ENCODE assay signal across 26 cellular contexts in the genomic region with DNA sequence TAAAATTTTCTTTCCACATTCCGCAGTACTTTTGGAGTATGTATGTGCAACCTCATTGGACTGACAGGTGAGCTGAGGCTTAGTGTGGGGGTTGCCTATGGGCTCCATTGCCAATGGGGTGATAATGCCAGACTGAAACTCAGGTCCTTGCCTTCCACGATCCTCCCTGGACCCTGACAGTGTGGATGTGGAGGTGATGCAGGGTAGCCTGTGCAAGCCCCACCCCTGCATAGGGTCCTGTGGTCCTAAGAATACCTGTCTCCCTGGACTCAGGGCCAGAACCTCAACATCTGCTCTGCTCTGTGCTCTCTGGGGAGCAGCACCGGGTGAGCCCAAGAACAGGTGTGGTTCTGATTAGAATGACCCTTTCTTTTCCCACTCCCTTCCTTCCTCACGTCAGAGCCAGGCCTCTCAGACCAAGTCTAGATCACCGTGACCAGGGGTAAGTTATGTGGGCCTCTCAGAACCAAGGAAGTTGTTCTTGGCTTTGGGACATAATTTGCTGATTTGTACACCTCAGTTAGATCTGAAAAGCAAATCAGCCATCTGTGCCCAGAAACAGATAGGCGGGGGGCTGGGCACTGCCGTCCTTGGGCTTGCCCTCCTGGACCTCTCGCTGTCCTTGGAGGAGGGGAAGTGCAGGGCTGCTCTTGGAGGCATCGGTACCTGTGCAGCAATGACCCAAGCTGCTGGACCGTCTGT. TPM values are rescaled to one million over a fixed set of nuclear protein-coding genes. Genes with fewer than 3 reads are reported as not detected.
DNase-seq lines count a peak whose midpoint lies in the region; ATAC-seq, FAIRE-seq and TF ChIP-seq lines count a peak whose summit lies in the region.
"Had no signal": no experiment of that assay in that cellular context is flagged by ENCODE, and none has a peak within 500 bp of the region (broad histone marks: within the 10 kb centered on the region; RNA-seq: fewer than 3 reads in every experiment).

No MANE protein-coding gene starts in this region.

- no peaks in the 10 kb centered on the region for H4K20me1 ChIP-seq in astrocyte (ENCODE audit: insufficient read depth, low read length)

- H3K36me3 Mint-ChIP-seq in astrocyte (ENCODE audit: low read depth, unreplicated experiment), result no peaks in the 10 kb centered on the region
- peaks cover 0 to 2% of the 10 kb centered on the region in 2 donors for H3K36me3 Mint-ChIP-seq in activated T-cell treated with anti-CD3 and anti-CD28 coated beads, Interleukin-2, amount 50 U/mL, for 72 hours (ENCODE audit: insufficient read depth in 2 of 2)
- H3K36me3 Mint-ChIP-seq: neural progenitor cell; stimulated activated naive B cell treated with anti-CD40 and anti-IgM and Interleukin-4, amounts not matched to agents 10 μg/mL and 1 μg/mL and 100 μg/mL, for 72 hours; type B pancreatic cell had no signal

- no peak overlapping the region for H3K27ac Mint-ChIP-seq in astrocyte (ENCODE audit: unreplicated experiment)
- no peak overlapping the region for H3K27ac Mint-ChIP-seq in activated T-cell treated with anti-CD3 and anti-CD28 coated beads, Interleukin-2, amount 50 U/mL, for 72 hours
- H3K27ac Mint-ChIP-seq: activated CD8-positive, alpha-beta memory T cell treated with anti-CD3 and anti-CD28 coated beads, Interleukin-2, amount 10 ng/mL, durations not matched to agents 7 days and 5 days; activated T-helper 2 cell treated with anti-CD3 and anti-CD28 coated beads, Interferon-gamma antibody, Interleukin-2, Interleukin-4, amounts not matched to agents 10 μg/mL and 5 μg/mL and 100 μg/mL, durations not matched to agents 14 hours and 24 hours and 36 hours; CD4-positive, alpha-beta T cell; neural progenitor cell; stimulated activated naive B cell treated with anti-CD40 and anti-IgM and Interleukin-4, amounts not matched to agents 10 μg/mL and 1 μg/mL and 100 μg/mL, for 72 hours; type B pancreatic cell had no signal

- H3K9me3 ChIP-seq in astrocyte (ENCODE audit: insufficient read depth, low read depth, low read length) (no peaks in the 10 kb centered on the region), spleen (no peaks in the 10 kb centered on the region)
- H3K9me3 ChIP-seq: mucosa of descending colon, SK-N-SH had no signal

- H3K27ac ChIP-seq in astrocyte (ENCODE audit: low read depth, low read length) (no peak overlapping the region), spleen (no peak overlapping the region)
- H3K27ac ChIP-seq: neural progenitor cell had no signal

- peaks cover 4% of the 10 kb centered on the region for H3K9me3 Mint-ChIP-seq in astrocyte (ENCODE audit: unreplicated experiment)
- no peaks in the 10 kb centered on the region for H3K9me3 Mint-ChIP-seq in activated T-cell treated with anti-CD3 and anti-CD28 coated beads, Interleukin-2, amount 50 U/mL, for 72 hours
- H3K9me3 Mint-ChIP-seq: activated T-helper 2 cell treated with anti-CD3 and anti-CD28 coated beads, Interferon-gamma antibody, Interleukin-2, Interleukin-4, amounts not matched to agents 10 μg/mL and 5 μg/mL and 100 μg/mL, durations not matched to agents 14 hours and 24 hours and 36 hours; CD4-positive, alpha-beta T cell; neural progenitor cell; stimulated activated naive B cell treated with anti-CD40 and anti-IgM and Interleukin-4, amounts not matched to agents 10 μg/mL and 1 μg/mL and 100 μg/mL, for 72 hours; type B pancreatic cell had no signal

- H3K36me3 ChIP-seq in astrocyte (ENCODE audit: insufficient read depth, low read length) (no peaks in the 10 kb centered on the region), spleen (no peaks in the 10 kb centered on the region)
- H3K36me3 ChIP-seq: neural progenitor cell had no signal

- ATAC-seq in Right ventricle myocardium superior (ENCODE audit: poor library complexity), result no peak
- ATAC-seq in activated T-cell treated with anti-CD3 and anti-CD28 coated beads, Interleukin-2, amount 50 U/mL, for 72 hours (replicated peaks in 1 of 2), result no peak
- ATAC-seq in HG03571 (IDR thresholded peaks at IDR 0.05; ENCODE audit: unreplicated experiment), result no peak
- ATAC-seq: activated CD8-positive, alpha-beta memory T cell treated with anti-CD3 and anti-CD28 coated beads, Interleukin-2, amount 10 ng/mL, durations not matched to agents 7 days and 5 days; stimulated activated naive B cell treated with anti-CD40 and anti-IgM and Interleukin-4, amounts not matched to agents 10 μg/mL and 1 μg/mL and 100 μg/mL, for 72 hours had no signal

- intact Hi-C loops in cardiac septum (cut with DNase I) (no loop called here), Right ventricle myocardium superior (cut with DNase I) (no loop called here), spleen (cut with DNase I; ENCODE audit: low total_unique reads) (no loop called here)

- no peak for TF ChIP-seq CTCF in astrocyte (IDR thresholded peaks at IDR 0.05; ENCODE audit: insufficient read depth, low read depth, low read length)
- no peak for TF ChIP-seq CTCF in fibroblast of mammary gland (conservative IDR thresholded peaks at IDR 0.05; ENCODE audit: control insufficient read depth, insufficient read depth, low read depth, low read length)
- no peak for TF ChIP-seq CTCF in spleen (IDR thresholded peaks at IDR 0.05 in 8 of 11, conservative IDR thresholded peaks at IDR 0.05 in 3 of 11)

- H3K27me3 ChIP-seq in astrocyte (ENCODE audit: insufficient read depth, low read length) (peaks cover 3% of the 10 kb centered on the region), spleen (replicated peaks in 1 of 7) (peaks cover 0 to 5% (median 0%) of the 10 kb centered on the region in 7 donors)
- H3K27me3 ChIP-seq: neural progenitor cell had no signal

- H3K4me3 Mint-ChIP-seq in astrocyte (ENCODE audit: unreplicated experiment), result no peak overlapping the region
- H3K4me3 Mint-ChIP-seq in activated T-cell treated with anti-CD3 and anti-CD28 coated beads, Interleukin-2, amount 50 U/mL, for 72 hours, result no peak overlapping the region
- H3K4me3 Mint-ChIP-seq: activated CD8-positive, alpha-beta memory T cell treated with anti-CD3 and anti-CD28 coated beads, Interleukin-2, amount 10 ng/mL, durations not matched to agents 7 days and 5 days; CD4-positive, alpha-beta T cell; neural progenitor cell; stimulated activated naive B cell treated with anti-CD40 and anti-IgM and Interleukin-4, amounts not matched to agents 10 μg/mL and 1 μg/mL and 100 μg/mL, for 72 hours; type B pancreatic cell had no signal

- no peak for TF ChIP-seq POLR2A in spleen (IDR thresholded peaks at IDR 0.05)
- no peak for TF ChIP-seq POLR2A in erythroblast (IDR thresholded peaks at IDR 0.05; ENCODE audit: low read length)

- FAIRE-seq in astrocyte (lab: Jason Lieb, UNC), result no peak

- H3K79me2 ChIP-seq in astrocyte (ENCODE audit: insufficient read depth, low read length), result no peaks in the 10 kb centered on the region

- H3K4me2 ChIP-seq in astrocyte (ENCODE audit: low read length), result peak overlapping the region; percentile 33
- H3K4me2 ChIP-seq: neural progenitor cell, SK-N-SH had no signal

- H3K4me1 Mint-ChIP-seq in astrocyte (ENCODE audit: low read depth, unreplicated experiment), result peaks cover 37% of the 10 kb centered on the region
- peaks cover 22% of the 10 kb centered on the region for H3K4me1 Mint-ChIP-seq in activated T-cell treated with anti-CD3 and anti-CD28 coated beads, Interleukin-2, amount 50 U/mL, for 72 hours (ENCODE audit: low read depth)

- H3K4me3 ChIP-seq in astrocyte (ENCODE audit: insufficient read depth, low read depth, low read length), result no peak overlapping the region
- H3K4me3 ChIP-seq in fibroblast of mammary gland (ENCODE audit: control insufficient read depth, low read depth, low read length), result no peak overlapping the region
- H3K4me3 ChIP-seq in spleen, result no peak overlapping the region
- H3K4me3 ChIP-seq: mucosa of descending colon, neural progenitor cell had no signal

- WGBS in spleen, 5 donors, result 75 to 94% (median 88%) methylated on average over 10 of the region's 10 CpGs

- H3K4me1 ChIP-seq in astrocyte (ENCODE audit: insufficient read depth, low read length), result peaks cover 35% of the 10 kb centered on the region
- peaks cover 0 to 9% (median 0%) of the 10 kb centered on the region in 6 donors for H3K4me1 ChIP-seq in spleen

- no peak overlapping the region for H2AFZ ChIP-seq in astrocyte (ENCODE audit: low read depth, low read length)
- H2AFZ ChIP-seq: neural progenitor cell had no signal

- peaks cover 16% of the 10 kb centered on the region for H3K27me3 Mint-ChIP-seq in astrocyte (ENCODE audit: low read depth, unreplicated experiment)
- peaks cover 12% of the 10 kb centered on the region for H3K27me3 Mint-ChIP-seq in activated T-cell treated with anti-CD3 and anti-CD28 coated beads, Interleukin-2, amount 50 U/mL, for 72 hours (ENCODE audit: low read depth)
- H3K27me3 Mint-ChIP-seq: CD4-positive, alpha-beta T cell had no signal

- peak; percentile 33 for DNase-seq in cardiac septum (ENCODE audit: low spot score)
- DNase-seq in Right ventricle myocardium superior, result no peak
- no peak for DNase-seq in astrocyte (ENCODE audit: low read depth)
- peak; percentile 44 for DNase-seq in fibroblast of mammary gland (ENCODE audit: low read depth)
- peak; percentile 23 for DNase-seq in spleen
- no peak for DNase-seq in activated T-cell treated with anti-CD3 and anti-CD28 coated beads, Interleukin-2, amount 50 U/mL, for 72 hours
- no peak for DNase-seq in erythroblast (lab: John Stamatoyannopoulos, UW)
- DNase-seq: activated CD4-positive, CD25-positive, alpha-beta regulatory T cell treated with anti-CD3 and anti-CD28 coated beads, Interleukin-2, amount 50 U/mL, for 72 hours; activated CD8-positive, alpha-beta memory T cell treated with anti-CD3 and anti-CD28 coated beads, Interleukin-2, amount 10 ng/mL, durations not matched to agents 7 days and 5 days; CD4-positive, alpha-beta T cell; effector CD8-positive, alpha-beta T cell; H7; KG1; mucosa of descending colon; NCI-H1048; NCI-H2107; NCI-H526; OCI-M1; SK-N-SH; stimulated activated naive B cell treated with anti-CD40 and anti-IgM and Interleukin-4, amounts not matched to agents 10 μg/mL and 1 μg/mL and 100 μg/mL, for 72 hours; T-helper 9 cell had no signal

- no peak overlapping the region for H3K9ac ChIP-seq in astrocyte (ENCODE audit: low read length)
- H3K9ac ChIP-seq: neural progenitor cell, SK-N-SH had no signal

RNA-seq across cellular contexts. Expression of gene TNS4, which starts 8.4 kb away (rescaled TPM):
- total RNA-seq in cardiac septum (not detected), Right ventricle myocardium superior (not detected), astrocyte (not detected in 2 replicates), spleen (1 to 10 TPM in 1 of 7 donors, under 1 TPM in 5, not detected in 1; 0.14 to 1.3 (median 0.41) TPM)
- under 1 TPM; 0.15 to 0.45 (median 0.21) TPM for polyA plus RNA-seq in spleen
- total RNA-seq in activated T-cell treated with anti-CD3 and anti-CD28 coated beads, Interleukin-2, amount 50 U/mL, for 72 hours, result 10 to 100 TPM in 1 of 2 donors, 1 to 10 TPM in 1; 9.9 to 10.6 TPM
- total RNA-seq: A673 had no signal
- polyA plus RNA-seq: SK-N-SH had no signal

RNA-seq across cellular contexts. Expression of gene CCR7, which starts 55.5 kb away (rescaled TPM):
- total RNA-seq in cardiac septum (0.32 TPM), Right ventricle myocardium superior (not detected), astrocyte (not detected in 2 replicates), spleen (10 to 100 TPM; 31.9 to 77.4 (median 49.9) TPM)
- polyA plus RNA-seq in spleen, result 10 to 100 TPM; 29.0 to 79.1 (median 63.5) TPM
- 100 to 1,000 TPM; 311 to 371 TPM for total RNA-seq in activated T-cell treated with anti-CD3 and anti-CD28 coated beads, Interleukin-2, amount 50 U/mL, for 72 hours
- polyA plus RNA-seq: SK-N-SH had no signal

Comparison
In these comparisons a context has a peak if more than half of its experiments do, and no peak if none do; other contexts are left out.
1. DNase-seq: peak in cardiac septum (single experiment), fibroblast of mammary gland (single experiment) and spleen (single experiment); none in Right ventricle myocardium superior (single experiment), astrocyte (single experiment), activated T-cell treated with anti-CD3 and anti-CD28 coated beads, Interleukin-2, amount 50 U/mL, for 72 hours (0 of 2) and erythroblast (0 of 2).
2. RNA of gene TNS4, which starts 8.4 kb away (total RNA-seq): 9.9 to 10.6 TPM in activated T-cell treated with anti-CD3 and anti-CD28 coated beads, Interleukin-2, amount 50 U/mL, for 72 hours; 0.14 to 1.3 TPM in spleen, not detected in Right ventricle myocardium superior (single experiment), not detected in astrocyte and not detected in cardiac septum (single experiment); every median in the first group is over 4 times any median in the second.
3. RNA of gene CCR7, which starts 55.5 kb away (total RNA-seq): 311 to 371 TPM in activated T-cell treated with anti-CD3 and anti-CD28 coated beads, Interleukin-2, amount 50 U/mL, for 72 hours and 31.9 to 77.4 TPM in spleen; 0.32 TPM in cardiac septum (single experiment), not detected in astrocyte and not detected in Right ventricle myocardium superior (single experiment); every median in the first group is over 10 times any median in the second.